In the genomic region with DNA sequence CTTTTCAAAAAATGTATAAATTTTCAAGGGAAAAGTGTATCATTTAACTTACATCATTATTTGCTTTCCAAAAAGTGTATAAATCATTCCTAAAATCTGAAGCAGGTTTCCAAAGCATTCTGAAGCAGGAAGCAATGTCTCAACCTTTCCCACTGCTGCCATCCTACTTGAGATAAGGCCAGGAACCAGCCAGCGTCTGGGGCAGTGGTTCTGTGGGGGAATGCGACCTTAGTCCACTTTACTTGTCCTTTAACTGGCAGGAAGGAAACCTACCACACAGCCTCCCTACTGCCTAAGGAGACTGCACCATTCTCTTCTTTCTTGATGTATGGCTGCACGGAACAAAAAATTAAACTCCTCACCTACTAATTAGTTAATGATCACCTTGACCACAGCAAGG, we compare ENCODE assay signal across 2 cellular contexts.
TF ChIP-seq lines count a peak whose summit lies in the region.

No MANE protein-coding gene starts in this region.

TF ChIP-seq in SK-N-SH, 30 proteins besides CTCF, POLR2A, EP300 and RAD21:
- TF ChIP-seq YY1 (IDR thresholded peaks at IDR 0.05; ENCODE audit: low read depth) (no peak), TAF1 (IDR thresholded peaks at IDR 0.05; ENCODE audit: borderline replicate concordance, low read depth, low read length) (no peak), EZH2phosphoT487 (IDR thresholded peaks at IDR 0.05; ENCODE audit: borderline replicate concordance, low read depth) (no peak), CHD2 (IDR thresholded peaks at IDR 0.05; ENCODE audit: low read length, partially characterized antibody) (no peak), RCOR1 (IDR thresholded peaks at IDR 0.05; ENCODE audit: low read length) (no peak), PBX3 (IDR thresholded peaks at IDR 0.05) (no peak), SMC3 (IDR thresholded peaks at IDR 0.05; ENCODE audit: low read depth, low read length) (no peak), GATA2 (CRISPR knock-in tag; IDR thresholded peaks at IDR 0.05) (no peak), POLR2AphosphoS5 (IDR thresholded peaks at IDR 0.05; ENCODE audit: low read depth, low read length) (no peak), JUND (IDR thresholded peaks at IDR 0.05) (no peak), MEF2A (IDR thresholded peaks at IDR 0.05; ENCODE audit: borderline replicate concordance, low read depth) (no peak), NRF1 (IDR thresholded peaks at IDR 0.05; ENCODE audit: low read depth, low read length) (no peak), REST (IDR thresholded peaks at IDR 0.05; ENCODE audit: low read depth, low read length) (no peak)

TF ChIP-seq in SK-N-SH treated with all-trans-retinoic acid at 6 μM for 48 hours, 23 proteins besides CTCF, POLR2A, EP300 and RAD21:
- TF ChIP-seq POU6F1 (CRISPR knock-in tag; IDR thresholded peaks at IDR 0.05; ENCODE audit: borderline replicate concordance, low read depth) (no peak), CSRNP3 (CRISPR knock-in tag; IDR thresholded peaks at IDR 0.05) (no peak), ZC3H10 (CRISPR knock-in tag; IDR thresholded peaks at IDR 0.05) (no peak), TOX (CRISPR knock-in tag; IDR thresholded peaks at IDR 0.05; ENCODE audit: borderline replicate concordance) (no peak), ZFP3 (CRISPR knock-in tag; IDR thresholded peaks at IDR 0.05) (no peak), SNAI2 (CRISPR knock-in tag; IDR thresholded peaks at IDR 0.05) (no peak), BACH2 (CRISPR knock-in tag; IDR thresholded peaks at IDR 0.05; ENCODE audit: borderline replicate concordance) (no peak), ZNF70 (CRISPR knock-in tag; IDR thresholded peaks at IDR 0.05) (no peak), ARNTL (CRISPR knock-in tag; IDR thresholded peaks at IDR 0.05; ENCODE audit: borderline replicate concordance, low read depth) (no peak), RARB (CRISPR knock-in tag; IDR thresholded peaks at IDR 0.05) (no peak), PPARA (CRISPR knock-in tag; IDR thresholded peaks at IDR 0.05; ENCODE audit: borderline replicate concordance) (no peak), ZNF8 (CRISPR knock-in tag; IDR thresholded peaks at IDR 0.05) (no peak), PATZ1 (CRISPR knock-in tag; IDR thresholded peaks at IDR 0.05; ENCODE audit: borderline replicate concordance) (no peak), OSR1 (CRISPR knock-in tag; IDR thresholded peaks at IDR 0.05) (no peak), ZNF565 (CRISPR knock-in tag; conservative IDR thresholded peaks at IDR 0.05; ENCODE audit: low read depth) (no peak), ZFP30 (CRISPR knock-in tag; IDR thresholded peaks at IDR 0.05) (no peak), CSDC2 (CRISPR knock-in tag; IDR thresholded peaks at IDR 0.05) (no peak), TCF4 (CRISPR knock-in tag; IDR thresholded peaks at IDR 0.05; ENCODE audit: borderline replicate concordance) (no peak)
- TF ChIP-seq, protein P1, sequence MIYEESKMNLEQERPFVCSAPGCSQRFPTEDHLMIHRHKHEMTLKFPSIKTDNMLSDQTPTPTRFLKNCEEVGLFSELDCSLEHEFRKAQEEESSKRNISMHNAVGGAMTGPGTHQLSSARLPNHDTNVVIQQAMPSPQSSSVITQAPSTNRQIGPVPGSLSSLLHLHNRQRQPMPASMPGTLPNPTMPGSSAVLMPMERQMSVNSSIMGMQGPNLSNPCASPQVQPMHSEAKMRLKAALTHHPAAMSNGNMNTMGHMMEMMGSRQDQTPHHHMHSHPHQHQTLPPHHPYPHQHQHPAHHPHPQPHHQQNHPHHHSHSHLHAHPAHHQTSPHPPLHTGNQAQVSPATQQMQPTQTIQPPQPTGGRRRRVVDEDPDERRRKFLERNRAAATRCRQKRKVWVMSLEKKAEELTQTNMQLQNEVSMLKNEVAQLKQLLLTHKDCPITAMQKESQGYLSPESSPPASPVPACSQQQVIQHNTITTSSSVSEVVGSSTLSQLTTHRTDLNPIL (CRISPR knock-in tag; IDR thresholded peaks at IDR 0.05; ENCODE audit: low read depth): no peak
